12 cellular contexts compared by ENCODE assay signal in the genomic region with DNA sequence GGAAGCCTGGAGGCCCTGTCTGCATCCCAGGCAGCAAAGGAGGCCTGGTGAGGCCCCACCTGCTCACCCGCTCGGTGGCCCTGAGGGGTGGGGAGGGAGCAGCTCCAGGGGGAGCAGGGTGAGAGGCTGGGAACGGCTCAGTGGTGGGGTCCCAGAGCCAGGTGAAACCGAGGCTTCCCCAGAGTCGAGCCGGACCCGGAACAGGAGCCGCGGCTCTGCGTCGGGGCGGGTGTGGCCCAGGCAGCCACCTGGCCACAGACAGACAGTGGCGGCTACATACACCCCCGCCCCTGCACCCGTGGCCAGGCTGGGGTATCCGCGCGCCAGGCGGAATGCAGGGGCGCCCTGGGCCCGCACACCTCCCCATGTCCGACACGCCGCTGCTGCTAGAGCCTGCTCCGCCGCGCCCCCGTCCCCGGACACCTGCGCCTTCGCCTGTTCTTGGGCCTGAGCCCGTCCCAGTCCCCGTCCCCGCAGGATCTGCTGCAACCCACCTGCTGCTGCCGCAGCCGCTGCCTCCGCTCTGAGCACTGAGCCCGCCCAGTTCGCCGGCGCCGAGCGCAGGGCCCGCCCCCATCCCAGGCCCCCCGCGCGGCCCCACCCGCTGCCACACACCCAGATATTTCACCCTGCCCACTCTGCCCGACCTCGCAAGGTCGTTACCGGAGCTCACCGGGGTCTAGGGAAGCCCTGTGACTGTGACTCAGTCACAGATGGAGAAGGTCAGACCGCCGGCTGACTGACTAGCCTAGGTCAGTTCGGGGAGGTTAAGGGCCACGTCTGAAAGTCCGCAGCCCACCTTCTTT. TPM values are rescaled to one million over a fixed set of nuclear protein-coding genes. Genes with fewer than 3 reads are reported as not detected.
DNase-seq lines count a peak whose midpoint lies in the region; ATAC-seq and TF ChIP-seq lines count a peak whose summit lies in the region.
"Had no signal": no experiment of that assay in that cellular context is flagged by ENCODE, and none has a peak within 500 bp of the region (broad histone marks: within the 10 kb centered on the region; RNA-seq: fewer than 3 reads in every experiment).

TSS of gene SLC7A4 (minus strand) at position 525 of the 806 bp plus-strand sequence. CDS start 749 bp downstream, outside the sequence.

- H3K27ac ChIP-seq in colonic mucosa (no peak within 1 kb of the TSS), lower lobe of right lung (no peak within 1 kb of the TSS), tibial artery (no peak within 1 kb of the TSS)
- H3K27ac ChIP-seq: C4-2B had no signal

- no peak for DNase-seq in activated T-cell treated with anti-CD3 and anti-CD28 coated beads, Interleukin-2, amount 50 U/mL, for 4 hours
- no peak for DNase-seq in activated T-cell treated with anti-CD3 and anti-CD28 coated beads for 4 hours
- DNase-seq in colonic mucosa, result no peak
- no peak for DNase-seq in lower lobe of right lung
- DNase-seq in tibial artery, result no peak
- no peak for DNase-seq in stimulated activated naive CD4-positive, alpha-beta T cell treated with Interleukin-2 at 50 U/mL for 16 hours (lab: John Stamatoyannopoulos, UW)
- DNase-seq: activated naive CD4-positive, alpha-beta T cell; SHP77 treated with DMSO at 0.1 percent for 48 hours had no signal

- H3K9me3 Mint-ChIP-seq in activated T-cell treated with anti-CD3 and anti-CD28 coated beads, Interleukin-2, amount 50 U/mL, for 4 hours, result no peaks in the 10 kb centered on the region

- peaks cover 13% of the 10 kb centered on the region for H3K27me3 ChIP-seq in colonic mucosa
- peaks cover 33% of the 10 kb centered on the region for H3K27me3 ChIP-seq in lower lobe of right lung (ENCODE audit: low read depth)
- H3K27me3 ChIP-seq in tibial artery, result peaks cover 0 to 58% of the 10 kb centered on the region in 2 donors

- H3K4me1 ChIP-seq in colonic mucosa, result no peaks in the 10 kb centered on the region
- peaks cover 13% of the 10 kb centered on the region for H3K4me1 ChIP-seq in lower lobe of right lung
- H3K4me1 ChIP-seq in tibial artery, result peaks cover 0 to 14% (median 10%) of the 10 kb centered on the region in 4 donors

- H3K4me3 ChIP-seq in colonic mucosa (peak within 1 kb of the TSS; percentile 29), lower lobe of right lung (peak within 1 kb of the TSS; percentile 46), tibial artery (peak within 1 kb of the TSS; percentile 30 to 34)

- ATAC-seq in activated T-cell treated with anti-CD3 and anti-CD28 coated beads, Interleukin-2, amount 50 U/mL, for 4 hours, result peak; percentile 69 to 71
- ATAC-seq in lower lobe of right lung (peak; percentile 62 to 68), GM18907 (IDR thresholded peaks at IDR 0.05; ENCODE audit: unreplicated experiment) (no peak), HG03354 (IDR thresholded peaks at IDR 0.05; ENCODE audit: poor library complexity, severe bottlenecking, unreplicated experiment) (no peak)

- peak within 1 kb of the TSS in 1 of 2 donors; percentile 1 for H3K9ac ChIP-seq in colonic mucosa (ENCODE audit: low read depth in 2 of 2, low read length in 2 of 2)

- intact Hi-C loops in colonic mucosa (cut with DNase I), result no loop called here
- intact Hi-C loops in lower lobe of right lung (cut with DNase I), result no loop called here
- intact Hi-C loops in tibial artery (cut with DNase I; ENCODE audit: low total_unique reads), result loop anchor here (5.0 kb wide), 1 partner anchor 935 kb away; no protein-coding TSS in a partner anchor

- H3K4me1 Mint-ChIP-seq in activated T-cell treated with anti-CD3 and anti-CD28 coated beads, Interleukin-2, amount 50 U/mL, for 4 hours (ENCODE audit: low read depth), result no peaks in the 10 kb centered on the region

- H3K4me3 Mint-ChIP-seq in activated T-cell treated with anti-CD3 and anti-CD28 coated beads, Interleukin-2, amount 50 U/mL, for 4 hours, result no peak within 1 kb of the TSS

- no peak for TF ChIP-seq CTCF in colonic mucosa (IDR thresholded peaks at IDR 0.05)
- no peak for TF ChIP-seq CTCF in lower lobe of right lung (IDR thresholded peaks at IDR 0.05)
- TF ChIP-seq CTCF in tibial artery (IDR thresholded peaks at IDR 0.05), result no peak

- H3K36me3 ChIP-seq in colonic mucosa (no peaks in the 10 kb centered on the region), lower lobe of right lung (no peaks in the 10 kb centered on the region), tibial artery (no peaks in the 10 kb centered on the region)

- peaks cover 35% of the 10 kb centered on the region for H3K27me3 Mint-ChIP-seq in activated T-cell treated with anti-CD3 and anti-CD28 coated beads, Interleukin-2, amount 50 U/mL, for 4 hours (ENCODE audit: low read depth)

- H3K9me3 ChIP-seq in colonic mucosa (no peaks in the 10 kb centered on the region), lower lobe of right lung (no peaks in the 10 kb centered on the region), tibial artery (no peaks in the 10 kb centered on the region)

- H3K36me3 Mint-ChIP-seq in activated T-cell treated with anti-CD3 and anti-CD28 coated beads, Interleukin-2, amount 50 U/mL, for 4 hours (ENCODE audit: insufficient read depth), result no peaks in the 10 kb centered on the region

RNA-seq across cellular contexts. Expression of gene SLC7A4, which starts in this region (rescaled TPM):
- total RNA-seq in activated T-cell treated with anti-CD3 and anti-CD28 coated beads, Interleukin-2, amount 50 U/mL, for 4 hours, result under 1 TPM in 2 of 3 donors, not detected in 1; 0.10 to 0.13 TPM
- total RNA-seq in colonic mucosa (1 to 10 TPM; 3.3 to 3.9 TPM), lower lobe of right lung (0.47 TPM)
- total RNA-seq: mononuclear cell had no signal

Comparison
In these comparisons a context has a peak if more than half of its experiments do, and no peak if none do; other contexts are left out.
1. Peak in ATAC-seq in activated T-cell treated with anti-CD3 and anti-CD28 coated beads, Interleukin-2, amount 50 U/mL, for 4 hours; RNA of the gene not detected or under 1 TPM.
2. Peak in ATAC-seq and H3K4me3 ChIP-seq in lower lobe of right lung; RNA of the gene not detected or under 1 TPM.